In genomic region chr11:432501-433100, GRCh38 we compare ENCODE assay signal across 16 cellular contexts. TPM values are rescaled to one million over a fixed set of nuclear protein-coding genes. Genes with fewer than 3 reads are reported as not detected.
DNase-seq lines count a peak whose midpoint lies in the region; ATAC-seq and TF ChIP-seq lines count a peak whose summit lies in the region.
"Had no signal": no experiment of that assay in that cellular context is flagged by ENCODE, and none has a peak within 500 bp of the region (broad histone marks: within the 10 kb centered on the region; RNA-seq: fewer than 3 reads in every experiment).

No MANE protein-coding gene starts in this region.

- H3K36me3 ChIP-seq in right atrium auricular region (no peaks in the 10 kb centered on the region), Panc1 (ENCODE audit: control insufficient read depth, insufficient read depth, low read length) (no peaks in the 10 kb centered on the region), lower lobe of right lung (no peaks in the 10 kb centered on the region), endodermal cell (ENCODE audit: control insufficient read depth, insufficient read depth, low read length) (no peaks in the 10 kb centered on the region)

- in situ Hi-C loops in Panc1 (cut with HindIII; ENCODE audit: low pct_unique_long_range_greater_than_20kb, low sequenced_read_pairs) = no loop called here

- H3K9ac ChIP-seq in endodermal cell (ENCODE audit: extremely low read depth, low read length, poor library complexity, severe bottlenecking) = no peak overlapping the region
- H3K9ac ChIP-seq: BLaER1 had no signal

- no peak overlapping the region for H3K4me3 ChIP-seq in right atrium auricular region
- H3K4me3 ChIP-seq in Panc1 (ENCODE audit: low read depth in 2 of 2, low read length in 2 of 2) = no peak overlapping the region
- H3K4me3 ChIP-seq in lower lobe of right lung = no peak overlapping the region
- H3K4me3 ChIP-seq in endodermal cell (ENCODE audit: low read length) = no peak overlapping the region
- H3K4me3 ChIP-seq: A549, BLaER1 had no signal

- H3K27me3 ChIP-seq in right atrium auricular region = no peaks in the 10 kb centered on the region
- no peaks in the 10 kb centered on the region for H3K27me3 ChIP-seq in Panc1 (ENCODE audit: control insufficient read depth, insufficient read depth, low read length)
- no peaks in the 10 kb centered on the region for H3K27me3 ChIP-seq in lower lobe of right lung (ENCODE audit: low read depth)
- no peaks in the 10 kb centered on the region for H3K27me3 ChIP-seq in endodermal cell (ENCODE audit: control insufficient read depth, insufficient read depth, low read length, poor library complexity, severe bottlenecking)
- H3K27me3 ChIP-seq: BLaER1 had no signal

- no peaks in the 10 kb centered on the region for H3K9me3 ChIP-seq in right atrium auricular region
- no peaks in the 10 kb centered on the region for H3K9me3 ChIP-seq in Panc1 (ENCODE audit: control insufficient read depth, insufficient read depth, low read depth, low read length)
- no peaks in the 10 kb centered on the region for H3K9me3 ChIP-seq in lower lobe of right lung
- H3K9me3 ChIP-seq in endodermal cell (ENCODE audit: control insufficient read depth, low read length) = no peaks in the 10 kb centered on the region
- H3K9me3 ChIP-seq: BLaER1 had no signal

- H3K4me1 ChIP-seq in right atrium auricular region (no peaks in the 10 kb centered on the region), Panc1 (ENCODE audit: control insufficient read depth, insufficient read depth, low read length) (peaks cover 11% of the 10 kb centered on the region), lower lobe of right lung (no peaks in the 10 kb centered on the region), endodermal cell (ENCODE audit: control insufficient read depth, insufficient read depth, low read length) (no peaks in the 10 kb centered on the region)

- CTCF ChIA-PET in Panc1 (lab: Charles Lee) (no interaction called here), activated B cell treated with CpG ODN at 0.5 μM for 24 hours (lab: Charles Lee) (no interaction called here)

- no peak overlapping the region for H3K27ac ChIP-seq in right atrium auricular region
- H3K27ac ChIP-seq in Panc1 (ENCODE audit: low read length) = no peak overlapping the region
- no peak overlapping the region for H3K27ac ChIP-seq in lower lobe of right lung
- no peak overlapping the region for H3K27ac ChIP-seq in endodermal cell (ENCODE audit: low read depth, low read length)
- H3K27ac ChIP-seq: A549, BLaER1 had no signal

- intact Hi-C loops in left cardiac atrium (cut with DNase I) (no loop called here), Panc1 (cut with micrococcal nuclease; ENCODE audit: unreplicated experiment) (no loop called here), activated B cell treated with CpG ODN at 0.5 μM for 24 hours (cut with micrococcal nuclease) (no loop called here), lower lobe of right lung (cut with DNase I) (no loop called here)

- 91 to 99% methylated on average over 8 to 20 of the region's 20 CpGs for WGBS in endodermal cell (ENCODE audit: insufficient coverage in 1 of 2, insufficient read length in 1 of 2), 2 experiments

- POLR2A ChIA-PET in Panc1 (lab: Charles Lee) = no interaction called here
- POLR2A ChIA-PET in activated B cell treated with CpG ODN at 0.5 μM for 24 hours (lab: Charles Lee) = no interaction called here

- BruUV-seq in Panc1 (replicated peaks; lab: Mats Ljungman, UMichigan) = no TSS peak

- H3K9me3 Mint-ChIP-seq in activated B cell treated with CpG ODN at 0.5 μM for 24 hours (no peaks in the 10 kb centered on the region), endodermal cell (peaks cover 9% of the 10 kb centered on the region)
- H3K9me3 Mint-ChIP-seq: CD8-positive, alpha-beta T cell; IgD-negative memory B cell had no signal

- TF ChIP-seq CTCF in right atrium auricular region (IDR thresholded peaks at IDR 0.05) = no peak
- TF ChIP-seq CTCF in Panc1 (IDR thresholded peaks at IDR 0.05) = no peak
- no peak for TF ChIP-seq CTCF in activated B cell treated with CpG ODN at 0.5 μM for 24 hours (IDR thresholded peaks at IDR 0.05)
- no peak for TF ChIP-seq CTCF in lower lobe of right lung (IDR thresholded peaks at IDR 0.05)
- TF ChIP-seq CTCF in endodermal cell (conservative IDR thresholded peaks at IDR 0.05) = no peak

- no peak overlapping the region for H3K4me3 Mint-ChIP-seq in activated B cell treated with CpG ODN at 0.5 μM for 24 hours
- H3K4me3 Mint-ChIP-seq in endodermal cell = no peak overlapping the region
- H3K4me3 Mint-ChIP-seq: CD8-positive, alpha-beta T cell; H9; IgD-negative memory B cell had no signal

- ATAC-seq in left cardiac atrium = no peak
- 0 out of 2 replicates have a peak, but pooled peaks have one; percentile 7 for ATAC-seq in Panc1
- no peak for ATAC-seq in activated B cell treated with CpG ODN at 0.5 μM for 24 hours (ENCODE audit: low read depth)
- ATAC-seq in lower lobe of right lung = no peak
- ATAC-seq: CD8-positive, alpha-beta T cell had no signal

- H3K27me3 Mint-ChIP-seq in activated B cell treated with CpG ODN at 0.5 μM for 24 hours = no peaks in the 10 kb centered on the region
- peaks cover 2% of the 10 kb centered on the region for H3K27me3 Mint-ChIP-seq in endodermal cell (ENCODE audit: insufficient read depth)
- H3K27me3 Mint-ChIP-seq: IgD-negative memory B cell had no signal

- no peak overlapping the region for H3K27ac Mint-ChIP-seq in activated B cell treated with CpG ODN at 0.5 μM for 24 hours
- no peak overlapping the region for H3K27ac Mint-ChIP-seq in endodermal cell
- H3K27ac Mint-ChIP-seq: CD8-positive, alpha-beta T cell; H9; IgD-negative memory B cell had no signal

- peak; percentile 11 for DNase-seq in left cardiac atrium
- no peak for DNase-seq in right atrium auricular region (ENCODE audit: low spot score)
- no peak for DNase-seq in Panc1 (ENCODE audit: low read depth, low spot score)
- DNase-seq in activated B cell treated with CpG ODN at 0.5 μM for 24 hours = peak; percentile 12
- peak; percentile 34 for DNase-seq in lower lobe of right lung
- no peak for DNase-seq in endodermal cell
- no peak for DNase-seq in A172 (ENCODE audit: low spot score)
- DNase-seq: Calu3; CD8-positive, alpha-beta T cell; DMS53; DND-41; EL; H9 had no signal

- H3K4me1 Mint-ChIP-seq in activated B cell treated with CpG ODN at 0.5 μM for 24 hours (no peaks in the 10 kb centered on the region), endodermal cell (no peaks in the 10 kb centered on the region)

- H3K36me3 Mint-ChIP-seq in activated B cell treated with CpG ODN at 0.5 μM for 24 hours (ENCODE audit: low read depth) (peaks cover 8% of the 10 kb centered on the region), endodermal cell (ENCODE audit: low read depth) (peaks cover 3% of the 10 kb centered on the region)

RNA-seq across cellular contexts. Expression of gene ANO9, which starts 9.2 kb away (rescaled TPM):
- total RNA-seq in left cardiac atrium (1 to 10 TPM in 1 of 2 donors, under 1 TPM in 1; 0.55 to 1.6 TPM), right atrium auricular region (under 1 TPM; 0.11 to 0.75 TPM), Panc1 (2021; ENCODE audit: unreplicated experiment) (61.4 TPM), activated B cell treated with CpG ODN at 0.5 μM for 24 hours (37.2 and 46.1 TPM in 2 replicates), lower lobe of right lung (21.6 TPM), endodermal cell (10 to 100 TPM; 16.8 to 17.8 TPM)
- polyA plus RNA-seq in Panc1 (2012; ENCODE audit: insufficient read length) = 56.7 TPM
- polyA plus RNA-seq in endodermal cell (2013, experiment 1 of 2) = 1.2 TPM
- 0.50 TPM for polyA plus RNA-seq in endodermal cell (2013, experiment 2 of 2)
- 0.19 TPM in 1 of 2 replicates, not detected in the other for total RNA-seq in A172 (2014; rRNA removed; shearing (Covaris generic))

RNA-seq across cellular contexts. Expression of gene PTDSS2, which starts 17.5 kb away (rescaled TPM):
- total RNA-seq in left cardiac atrium (10 to 100 TPM; 21.5 to 26.5 TPM), right atrium auricular region (10 to 100 TPM; 26.8 to 32.5 TPM), Panc1 (2021; ENCODE audit: unreplicated experiment) (103 TPM), activated B cell treated with CpG ODN at 0.5 μM for 24 hours (17.8 and 22.0 TPM in 2 replicates), lower lobe of right lung (32.9 TPM), endodermal cell (10 to 100 TPM; 55.2 to 56.1 TPM)
- polyA plus RNA-seq in Panc1 (2012; ENCODE audit: insufficient read length) = 165 TPM
- 37.5 TPM for polyA plus RNA-seq in endodermal cell (2013, experiment 1 of 2)
- polyA plus RNA-seq in endodermal cell (2013, experiment 2 of 2) = 32.8 TPM
- 29.7 and 30.4 TPM in 2 replicates for total RNA-seq in A172 (2014; rRNA removed; shearing (Covaris generic))

RNA-seq across cellular contexts. Expression of gene SIGIRR, which starts 17.8 kb away (rescaled TPM):
- total RNA-seq in left cardiac atrium (10 to 100 TPM; 35.4 to 36.7 TPM), right atrium auricular region (10 to 100 TPM; 26.6 to 33.3 TPM), Panc1 (2021; ENCODE audit: unreplicated experiment) (183 TPM), activated B cell treated with CpG ODN at 0.5 μM for 24 hours (19.8 and 24.2 TPM in 2 replicates), lower lobe of right lung (91.8 TPM), endodermal cell (10 to 100 TPM; 63.3 to 67.4 TPM)
- polyA plus RNA-seq in Panc1 (2012; ENCODE audit: insufficient read length) = 313 TPM
- 18.6 TPM for polyA plus RNA-seq in endodermal cell (2013, experiment 1 of 2)
- polyA plus RNA-seq in endodermal cell (2013, experiment 2 of 2) = 14.9 TPM
- 3.8 and 3.9 TPM in 2 replicates for total RNA-seq in A172 (2014; rRNA removed; shearing (Covaris generic))

RNA-seq across cellular contexts. Expression of gene PKP3, which starts 38.6 kb away (rescaled TPM):
- total RNA-seq in left cardiac atrium (under 1 TPM; 0.52 to 0.68 TPM), right atrium auricular region (1 to 10 TPM in 1 of 2 donors, under 1 TPM in 1; 0.43 to 1.0 TPM), Panc1 (2021; ENCODE audit: unreplicated experiment) (36.8 TPM), activated B cell treated with CpG ODN at 0.5 μM for 24 hours (0.18 TPM in 1 of 2 replicates, not detected in the other), lower lobe of right lung (23.1 TPM), endodermal cell (10 to 100 TPM; 35.4 to 44.8 TPM)
- polyA plus RNA-seq in Panc1 (2012; ENCODE audit: insufficient read length) = 38.8 TPM
- polyA plus RNA-seq in endodermal cell (2013, experiment 1 of 2) = 1.2 TPM
- 0.62 TPM for polyA plus RNA-seq in endodermal cell (2013, experiment 2 of 2)
- total RNA-seq in A172 (2014; rRNA removed; shearing (Covaris generic)) = 39.8 and 44.0 TPM in 2 replicates
- polyA plus RNA-seq: IgD-negative memory B cell had no signal

Comparison
In these comparisons a context has a peak if more than half of its experiments do, and no peak if none do; other contexts are left out.
1. DNase-seq: peak in left cardiac atrium (single experiment), activated B cell treated with CpG ODN at 0.5 μM for 24 hours (single experiment) and lower lobe of right lung (single experiment); none in right atrium auricular region (single experiment), Panc1 (single experiment), endodermal cell (single experiment) and A172 (single experiment).